In the genomic region with DNA sequence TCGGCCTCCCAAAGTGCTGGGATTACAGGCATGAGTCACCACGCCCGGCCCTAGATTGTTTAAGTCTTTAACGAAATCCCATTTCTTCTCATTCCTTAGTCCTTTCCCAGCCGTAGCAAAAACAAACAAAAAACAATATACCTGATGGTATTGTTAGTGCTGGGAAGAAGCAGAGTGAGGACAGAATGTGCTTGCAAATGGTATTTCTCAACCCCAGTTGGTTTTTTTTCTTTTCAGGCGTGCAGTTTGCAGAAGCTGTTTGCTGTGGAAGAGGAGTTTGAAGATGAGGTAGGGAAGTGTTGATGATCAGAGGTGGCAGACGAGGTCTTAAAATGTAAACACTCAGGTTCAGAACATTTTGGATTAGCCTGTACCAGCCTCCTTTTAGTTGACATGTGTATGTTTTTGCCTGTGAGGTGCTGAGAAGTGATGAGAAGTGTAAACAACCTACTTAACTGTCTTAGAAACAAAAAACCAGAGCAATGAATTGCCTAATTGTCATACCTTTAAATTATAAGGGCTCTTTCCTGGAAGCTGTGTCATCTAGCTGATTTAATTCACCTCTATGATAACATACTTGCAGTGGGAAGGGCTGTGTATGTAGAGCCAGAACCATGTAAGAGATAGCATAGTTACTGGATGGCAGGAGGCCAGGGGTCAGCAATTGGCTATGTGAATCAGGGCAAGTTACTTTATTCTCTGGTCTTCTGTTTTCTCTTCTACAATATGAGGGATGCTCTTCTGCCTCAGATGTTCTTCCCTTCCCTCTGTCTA, we compare ENCODE assay signal across 16 cellular contexts. TPM values are rescaled to one million over a fixed set of nuclear protein-coding genes. Genes with fewer than 3 reads are reported as not detected.
DNase-seq lines count a peak whose midpoint lies in the region; ATAC-seq and TF ChIP-seq lines count a peak whose summit lies in the region.
"Had no signal": no experiment of that assay in that cellular context is flagged by ENCODE, and none has a peak within 500 bp of the region (broad histone marks: within the 10 kb centered on the region; RNA-seq: fewer than 3 reads in every experiment).

No MANE protein-coding gene starts in this region.

- TF ChIP-seq CTCF in RWPE2 (IDR thresholded peaks at IDR 0.05; ENCODE audit: poor library complexity, severe bottlenecking) (no peak), fibroblast of the aortic adventitia (IDR thresholded peaks at IDR 0.05; ENCODE audit: insufficient read depth, low read length) (no peak)

- ATAC-seq in RWPE2 (ENCODE audit: low read depth) (peak; percentile 5; the same call in 1 of the 3 replicates), sciatic nerve (peak; percentile 41), GM21447 (IDR thresholded peaks at IDR 0.05; ENCODE audit: unreplicated experiment) (no peak)
- ATAC-seq: lower lobe of right lung had no signal

- peak overlapping the region; percentile 22 for H3K27ac ChIP-seq in RWPE2 (ENCODE audit: poor library complexity, severe bottlenecking)
- H3K27ac ChIP-seq: lower lobe of right lung had no signal

- intact Hi-C loops in sciatic nerve (cut with DNase I): no loop called here
- intact Hi-C loops in posterior vena cava (cut with DNase I): no loop called here

- H3K36me3 ChIP-seq in RWPE2 (ENCODE audit: low read depth): peaks cover 52% of the 10 kb centered on the region
- H3K36me3 ChIP-seq: lower lobe of right lung had no signal

- H3K4me3 ChIP-seq in RWPE2 (ENCODE audit: severe bottlenecking) (no peak overlapping the region), fibroblast of the aortic adventitia (ENCODE audit: low read depth, low read length) (no peak overlapping the region)
- H3K4me3 ChIP-seq: lower lobe of right lung, smooth muscle cell had no signal

- H3K9me3 ChIP-seq in RWPE2 (ENCODE audit: severe bottlenecking): no peaks in the 10 kb centered on the region
- H3K9me3 ChIP-seq: lower lobe of right lung had no signal

- no peaks in the 10 kb centered on the region for H3K4me1 ChIP-seq in RWPE2 (ENCODE audit: insufficient read depth, poor library complexity, severe bottlenecking)

- DNase-seq in RWPE2 (ENCODE audit: low spot score): no peak
- DNase-seq in fibroblast of the aortic adventitia (ENCODE audit: low read depth): peak; percentile 61
- DNase-seq in sciatic nerve (ENCODE audit: low spot score): no peak
- no peak for DNase-seq in HPDE6-E6E7 (ENCODE audit: extremely low spot score)
- DNase-seq in posterior vena cava (ENCODE audit: low spot score): no peak
- DNase-seq: activated CD4-positive, alpha-beta memory T cell treated with anti-CD3 and anti-CD28 coated beads for 36 hours; activated gamma-delta T cell; Karpas-422; lower lobe of right lung; NCI-H187; NCI-H524 treated with DMSO at 0.1 percent for 48 hours had no signal

- no peaks in the 10 kb centered on the region for H3K27me3 ChIP-seq in RWPE2 (ENCODE audit: insufficient read depth, poor library complexity, severe bottlenecking)

RNA-seq across cellular contexts. Expression of a gene that starts 3.4 kb away (rescaled TPM):
- total RNA-seq in fibroblast of the aortic adventitia (ENCODE audit: low replicate concordance) (0.25 and 6.1 TPM in 2 replicates), sciatic nerve (0.85 TPM), posterior vena cava (1 to 10 TPM in 1 of 2 donors, under 1 TPM in 1; 0.65 to 1.2 TPM)

RNA-seq across cellular contexts. Expression of a gene that starts 21.7 kb away (rescaled TPM):
- total RNA-seq in fibroblast of the aortic adventitia (ENCODE audit: low replicate concordance) (29.4 and 53.1 TPM in 2 replicates), sciatic nerve (63.5 TPM), posterior vena cava (10 to 100 TPM; 28.5 to 51.7 TPM)

RNA-seq across cellular contexts. Expression of a gene that starts 25.4 kb away (rescaled TPM):
- 0.27 TPM in 1 of 2 replicates, not detected in the other for total RNA-seq in fibroblast of the aortic adventitia (ENCODE audit: low replicate concordance)
- total RNA-seq in sciatic nerve: 0.36 TPM
- 1 to 10 TPM in 1 of 2 donors, under 1 TPM in 1; 0.19 to 1.5 TPM for total RNA-seq in posterior vena cava
- total RNA-seq: H1, lower lobe of right lung, RPMI7951, smooth muscle cell, temporal lobe had no signal

RNA-seq across cellular contexts. Expression of a gene that starts 41.6 kb away (rescaled TPM):
- total RNA-seq in fibroblast of the aortic adventitia (ENCODE audit: low replicate concordance): 23.0 and 29.4 TPM in 2 replicates
- total RNA-seq in sciatic nerve: 33.0 TPM
- total RNA-seq in posterior vena cava: 10 to 100 TPM; 26.3 to 31.2 TPM

RNA-seq across cellular contexts. Expression of a gene that starts 54.5 kb away (rescaled TPM):
- total RNA-seq in fibroblast of the aortic adventitia (ENCODE audit: low replicate concordance): 36.6 and 108 TPM in 2 replicates
- 59.8 TPM for total RNA-seq in sciatic nerve
- total RNA-seq in posterior vena cava: 10 to 100 TPM; 49.2 to 61.9 TPM
